9 cellular contexts compared by ENCODE assay signal in the genomic region with DNA sequence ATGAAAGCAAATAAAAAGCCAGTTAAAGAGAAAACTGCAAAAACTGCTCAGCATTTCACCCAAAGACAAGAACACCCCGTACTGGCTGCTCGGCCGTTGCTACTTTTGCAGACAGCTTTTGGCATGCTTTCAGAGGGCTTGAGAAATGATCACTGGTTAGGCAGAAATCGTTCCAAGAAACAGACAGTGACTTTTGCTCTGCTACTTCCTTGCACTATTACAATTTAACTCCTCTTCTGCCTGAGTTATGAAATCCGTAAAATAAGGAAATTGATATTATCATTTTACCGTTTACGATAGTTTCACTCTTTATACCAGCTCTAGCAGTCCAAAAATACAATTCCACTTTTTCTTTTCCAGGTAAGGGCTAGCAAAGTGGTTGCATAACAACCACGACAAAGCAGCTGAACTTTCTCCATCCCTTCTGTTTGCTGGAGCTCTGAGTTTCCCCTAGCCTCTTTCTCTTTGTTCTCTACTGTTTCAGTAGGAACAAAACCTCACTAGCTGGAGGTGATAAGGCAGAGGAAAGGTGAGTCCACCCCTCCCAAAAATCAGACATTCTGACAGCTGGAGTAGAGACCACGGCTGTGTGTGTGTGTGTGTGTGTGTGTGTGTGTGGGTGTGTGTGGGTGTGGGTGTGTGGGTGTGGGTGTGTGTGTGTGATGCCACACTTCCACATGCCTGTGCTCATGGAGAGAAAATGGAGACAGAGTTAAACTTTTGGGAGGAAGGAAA.
DNase-seq lines count a peak whose midpoint lies in the region; ATAC-seq, FAIRE-seq and TF ChIP-seq lines count a peak whose summit lies in the region.
"Had no signal": no experiment of that assay in that cellular context is flagged by ENCODE, and none has a peak within 500 bp of the region (broad histone marks: within the 10 kb centered on the region; RNA-seq: fewer than 3 reads in every experiment).

No MANE protein-coding gene starts in this region.

- H4K20me1 ChIP-seq in astrocyte (ENCODE audit: insufficient read depth, low read length), result no peaks in the 10 kb centered on the region

- peaks cover 18% of the 10 kb centered on the region for H3K4me1 Mint-ChIP-seq in astrocyte (ENCODE audit: low read depth, unreplicated experiment)

- H2AFZ ChIP-seq in astrocyte (ENCODE audit: low read depth, low read length), result no peak overlapping the region

- H3K36me3 ChIP-seq in HUES6 (ENCODE audit: control insufficient read depth, insufficient read depth, low read length) (no peaks in the 10 kb centered on the region), astrocyte (ENCODE audit: insufficient read depth, low read length) (no peaks in the 10 kb centered on the region), stomach smooth muscle (ENCODE audit: control insufficient read depth in 2 of 2, insufficient read depth in 2 of 2, low read length in 2 of 2) (no peaks in the 10 kb centered on the region)

- no peak overlapping the region for H3K27ac Mint-ChIP-seq in astrocyte (ENCODE audit: unreplicated experiment)

- H3K4me1 ChIP-seq in HUES6 (ENCODE audit: control insufficient read depth, insufficient read depth, low read length), result no peaks in the 10 kb centered on the region
- H3K4me1 ChIP-seq in astrocyte (ENCODE audit: insufficient read depth, low read length), result no peaks in the 10 kb centered on the region
- H3K4me1 ChIP-seq in stomach smooth muscle (ENCODE audit: control insufficient read depth, insufficient read depth, low read length), result peaks cover 20% of the 10 kb centered on the region

- no peaks in the 10 kb centered on the region for H3K27me3 ChIP-seq in HUES6 (ENCODE audit: control insufficient read depth, insufficient read depth, low read length)
- H3K27me3 ChIP-seq in astrocyte (ENCODE audit: insufficient read depth, low read length), result peaks cover 4% of the 10 kb centered on the region
- no peaks in the 10 kb centered on the region for H3K27me3 ChIP-seq in stomach smooth muscle (ENCODE audit: control insufficient read depth in 1 of 2, insufficient read depth in 2 of 2, low read length in 2 of 2)

- no peaks in the 10 kb centered on the region for H3K79me2 ChIP-seq in astrocyte (ENCODE audit: insufficient read depth, low read length)

- peak overlapping the region; percentile 45 for H3K4me2 ChIP-seq in astrocyte (ENCODE audit: low read length)

- H3K9me3 Mint-ChIP-seq in astrocyte (ENCODE audit: unreplicated experiment), result peaks cover 9% of the 10 kb centered on the region

- FAIRE-seq in astrocyte (lab: Jason Lieb, UNC), result no peak

- no peak overlapping the region for H3K27ac ChIP-seq in HUES6 (ENCODE audit: low read depth, low read length)
- H3K27ac ChIP-seq in astrocyte (ENCODE audit: low read depth, low read length), result no peak overlapping the region
- peak overlapping the region; percentile 18 for H3K27ac ChIP-seq in stomach smooth muscle (ENCODE audit: low read length)

- H3K9me3 ChIP-seq in HUES6 (ENCODE audit: control insufficient read depth, insufficient read depth, low read depth, low read length) (no peaks in the 10 kb centered on the region), astrocyte (ENCODE audit: insufficient read depth, low read depth, low read length) (no peaks in the 10 kb centered on the region), stomach smooth muscle (ENCODE audit: control insufficient read depth in 2 of 2, low read length in 2 of 2) (no peaks in the 10 kb centered on the region)

- H3K27me3 Mint-ChIP-seq in astrocyte (ENCODE audit: low read depth, unreplicated experiment), result peaks cover 10% of the 10 kb centered on the region

- no peaks in the 10 kb centered on the region for H3K36me3 Mint-ChIP-seq in astrocyte (ENCODE audit: low read depth, unreplicated experiment)

- ATAC-seq in left lobe of liver (peak; percentile 77), GM18861 (IDR thresholded peaks at IDR 0.05; ENCODE audit: unreplicated experiment) (no peak), HG03280 (IDR thresholded peaks at IDR 0.05; ENCODE audit: unreplicated experiment) (no peak), GM18498 (IDR thresholded peaks at IDR 0.05; ENCODE audit: unreplicated experiment) (no peak)

- DNase-seq in astrocyte (ENCODE audit: low read depth), result peak; percentile 26
- peak; percentile 83 for DNase-seq in left lobe of liver (ENCODE audit: low spot score)
- DNase-seq in DMS53 (lab: John Stamatoyannopoulos, UW), result no peak
- DNase-seq: GOT3 had no signal

- H3K4me3 Mint-ChIP-seq in astrocyte (ENCODE audit: unreplicated experiment), result no peak overlapping the region

- peak overlapping the region; percentile 7 for H3K9ac ChIP-seq in HUES6 (ENCODE audit: low read length)
- no peak overlapping the region for H3K9ac ChIP-seq in astrocyte (ENCODE audit: low read length)
- H3K9ac ChIP-seq in stomach smooth muscle (ENCODE audit: low read length in 2 of 2), result peak overlapping the region; percentile 40 to 55

- no peak overlapping the region for H3K4me3 ChIP-seq in HUES6 (ENCODE audit: low read depth, low read length)
- no peak overlapping the region for H3K4me3 ChIP-seq in astrocyte (ENCODE audit: insufficient read depth, low read depth, low read length)
- peak overlapping the region; percentile 64 for H3K4me3 ChIP-seq in stomach smooth muscle (ENCODE audit: low read length in 2 of 2)

- no peak for TF ChIP-seq CTCF in astrocyte (IDR thresholded peaks at IDR 0.05; ENCODE audit: insufficient read depth, low read depth, low read length)

Comparison
In these comparisons a context has a peak if more than half of its experiments do, and no peak if none do; other contexts are left out.
1. H3K4me3 ChIP-seq: peak in stomach smooth muscle (2 of 2); none in HUES6 (single experiment) and astrocyte (single experiment).